In genomic region chr6:168536665-168537249, GRCh38 we compare ENCODE assay signal across 25 cellular contexts.
DNase-seq lines count a peak whose midpoint lies in the region; FAIRE-seq and TF ChIP-seq lines count a peak whose summit lies in the region.
"Had no signal": no experiment of that assay in that cellular context is flagged by ENCODE, and none has a peak within 500 bp of the region (broad histone marks: within the 10 kb centered on the region; RNA-seq: fewer than 3 reads in every experiment).

No MANE protein-coding gene starts in this region.

- TF ChIP-seq EP300 in H1 (IDR thresholded peaks at IDR 0.05; ENCODE audit: borderline replicate concordance in 1 of 2, low read depth in 2 of 2, low read length in 2 of 2) = no peak

- H3K4ac ChIP-seq in H1 (replicated peaks; ENCODE audit: insufficient read length, low read depth, low read length) = no peak overlapping the region

- H4K20me1 ChIP-seq in Karpas-422 (ENCODE audit: insufficient read depth, low read depth, low read length) (no peaks in the 10 kb centered on the region), H1 (replicated peaks in 1 of 2; ENCODE audit: control insufficient read depth in 1 of 2, insufficient read depth in 2 of 2, low read length in 2 of 2) (no peaks in the 10 kb centered on the region), OCI-LY7 (ENCODE audit: insufficient read depth, low read length) (no peaks in the 10 kb centered on the region)
- H4K20me1 ChIP-seq: BLaER1 had no signal

- H4K5ac ChIP-seq in H1 (ENCODE audit: insufficient read length, low read depth, low read length) = no peak overlapping the region

- CTCF ChIA-PET in H1 (lab: Charles Lee; ENCODE audit: partially characterized antibody) = interaction anchor here (0.9 to 3.2 kb wide), 5 partner anchors 11 to 345 kb away, joined by 3 to 19 read pairs (median 4); no protein-coding TSS in a partner anchor
- CTCF ChIA-PET in OCI-LY7 (lab: Charles Lee; ENCODE audit: unreplicated experiment) = no interaction called here

- H3K36me3 Mint-ChIP-seq in nephron progenitor cell (ENCODE audit: low read depth) = no peaks in the 10 kb centered on the region
- H3K36me3 Mint-ChIP-seq: IgD-negative memory B cell, natural killer cell had no signal

- peak; percentile 6 for DNase-seq in Karpas-422
- no peak for DNase-seq in H1 (ENCODE audit: low read depth in 1 of 2, low spot score in 2 of 2)
- DNase-seq in nephron progenitor cell = no peak
- peak; percentile 18 for DNase-seq in superior temporal gyrus (ENCODE audit: extremely low spot score)
- no peak for DNase-seq in anterior cingulate cortex (lab: John Stamatoyannopoulos, UW)
- DNase-seq in OCI-LY7 (ENCODE audit: low spot score) = no peak
- no peak for DNase-seq in SKM-1 treated with dmso at 0.1 percent for 144 hours (lab: John Stamatoyannopoulos, UW; ENCODE audit: unreplicated experiment)
- DNase-seq: ACHN; activated CD4-positive, alpha-beta T cell treated with anti-CD3 and anti-CD28 coated beads for 4 hours; activated naive CD4-positive, alpha-beta T cell treated with anti-CD3 and anti-CD28 coated beads, Interleukin-2, amount 50 U/mL, for 16 hours; amygdala; GDM1; head of caudate nucleus; HFFc6; natural killer cell; NCI-H1105 treated with DMSO at 0.1 percent for 48 hours; NCI-H2081; NCI-H226; SK-N-SH; stimulated activated naive CD4-positive, alpha-beta T cell; upper lobe of left lung had no signal

- no peak for TF ChIP-seq RAD21 in H1 (IDR thresholded peaks at IDR 0.05 in 1 of 2, conservative IDR thresholded peaks at IDR 0.05 in 1 of 2; ENCODE audit: low read depth in 2 of 2, low read length in 2 of 2)

- H2BK5ac ChIP-seq in H1 (ENCODE audit: low read depth, low read length) = no peak overlapping the region

- H2BK15ac ChIP-seq in H1 (ENCODE audit: low read length) = no peak overlapping the region

- H3K79me1 ChIP-seq in H1 (ENCODE audit: low read depth, low read length) = no peaks in the 10 kb centered on the region

- intact Hi-C loops in OCI-LY7 (cut with micrococcal nuclease; ENCODE audit: unreplicated experiment) = no loop called here

- no peak overlapping the region for H3K4me2 ChIP-seq in Karpas-422 (ENCODE audit: low read depth, low read length, poor library complexity, severe bottlenecking)
- H3K4me2 ChIP-seq in H1 (ENCODE audit: insufficient read depth in 1 of 2, low read depth in 2 of 2, low read length in 2 of 2) = no peak overlapping the region
- H3K4me2 ChIP-seq in OCI-LY7 (ENCODE audit: low read length) = no peak overlapping the region
- H3K4me2 ChIP-seq: BLaER1, SK-N-SH had no signal

- POLR2A ChIA-PET in H1 (lab: Charles Lee; ENCODE audit: partially characterized antibody) = no interaction called here
- POLR2A ChIA-PET in OCI-LY7 (lab: Charles Lee) = interaction anchor here (0.7 kb wide), 1 partner anchor 14 kb away, joined by 3 read pairs; no protein-coding TSS in a partner anchor

- no peak overlapping the region; the same call in 1 of the 2 replicates for H3K18ac ChIP-seq in H1 (ENCODE audit: extremely low read depth, low read length)

- no peaks in the 10 kb centered on the region for H3K4me1 ChIP-seq in Karpas-422 (ENCODE audit: low read length)
- H3K4me1 ChIP-seq in H1 (replicated peaks in 1 of 4; ENCODE audit: control insufficient read depth in 3 of 4, insufficient read depth in 4 of 4, low read length in 3 of 4) = peaks cover 9 to 32% (median 17%) of the 10 kb centered on the region in 4 experiments
- H3K4me1 ChIP-seq in OCI-LY7 (ENCODE audit: insufficient read depth, low read length, poor library complexity, severe bottlenecking) = no peaks in the 10 kb centered on the region

- H3K27ac ChIP-seq in Karpas-422 (ENCODE audit: low read length) (no peak overlapping the region), H1 (ENCODE audit: low read depth, low read length) (no peak overlapping the region), OCI-LY7 (ENCODE audit: low read depth, low read length, poor library complexity, severe bottlenecking) (no peak overlapping the region)
- H3K27ac ChIP-seq: BLaER1, RWPE1 had no signal

- no peaks in the 10 kb centered on the region for H3K79me2 ChIP-seq in Karpas-422 (ENCODE audit: low read length)
- no peaks in the 10 kb centered on the region for H3K79me2 ChIP-seq in H1 (ENCODE audit: control insufficient read depth in 1 of 2, insufficient read depth in 2 of 2, low read length in 2 of 2)
- no peaks in the 10 kb centered on the region for H3K79me2 ChIP-seq in OCI-LY7 (ENCODE audit: insufficient read depth, low read depth, low read length)

- no peak overlapping the region for H3K23ac ChIP-seq in H1 (ENCODE audit: insufficient read length)

- H4K8ac ChIP-seq in H1 (ENCODE audit: extremely low read depth, insufficient read depth, low read length) = peak overlapping the region; percentile 51; the same call in 1 of the 2 replicates

- no peak for TF ChIP-seq POLR2A in H1 (IDR thresholded peaks at IDR 0.05; ENCODE audit: control extremely low read depth in 1 of 2, low read depth in 2 of 2, low read length in 2 of 2)

- no peaks in the 10 kb centered on the region for H3K9me3 Mint-ChIP-seq in nephron progenitor cell
- H3K9me3 Mint-ChIP-seq: natural killer cell; T-helper 2 cell treated with Interferon-gamma antibody and Interleukin-4, amounts not matched to agents 5 μg/mL and 100 μg/mL, for 36 hours had no signal

- H3K9me2 ChIP-seq in Karpas-422 (replicated peaks; ENCODE audit: insufficient read depth, low read length) (no peaks in the 10 kb centered on the region), OCI-LY7 (ENCODE audit: insufficient read depth, low read length) (no peaks in the 10 kb centered on the region)
- H3K9me2 ChIP-seq: SK-N-SH had no signal

- H3K14ac ChIP-seq in H1 (ENCODE audit: insufficient read length) = no peak overlapping the region

- peaks cover 20% of the 10 kb centered on the region for H3K27me3 Mint-ChIP-seq in nephron progenitor cell (ENCODE audit: low read depth, poor library complexity)
- H3K27me3 Mint-ChIP-seq: IgD-negative memory B cell had no signal

- BruUV-seq in OCI-LY7 (replicated peaks; lab: Mats Ljungman, UMichigan) = no TSS peak

- no peaks in the 10 kb centered on the region for H3K23me2 ChIP-seq in H1 (ENCODE audit: low read depth, low read length)

- no peak overlapping the region for H4K91ac ChIP-seq in H1 (replicated peaks; ENCODE audit: insufficient read length, low read length)

- no peak overlapping the region for H2AK5ac ChIP-seq in H1 (ENCODE audit: low read depth, low read length)

- no peaks in the 10 kb centered on the region for H3K9me3 ChIP-seq in Karpas-422 (ENCODE audit: low read length)
- no peaks in the 10 kb centered on the region for H3K9me3 ChIP-seq in H1 (ENCODE audit: insufficient read depth in 2 of 2, low read depth in 1 of 2, low read length in 1 of 2)
- no peaks in the 10 kb centered on the region for H3K9me3 ChIP-seq in OCI-LY7 (ENCODE audit: low read length)
- H3K9me3 ChIP-seq: BLaER1, SK-N-SH, upper lobe of left lung had no signal

- peak overlapping the region; percentile 42 for H3K27ac Mint-ChIP-seq in nephron progenitor cell
- H3K27ac Mint-ChIP-seq: HFFc6; IgD-negative memory B cell; natural killer cell; T-helper 2 cell treated with Interferon-gamma antibody and Interleukin-4, amounts not matched to agents 5 μg/mL and 100 μg/mL, for 36 hours had no signal

- peaks cover 46% of the 10 kb centered on the region for H3K4me1 Mint-ChIP-seq in nephron progenitor cell
- H3K4me1 Mint-ChIP-seq: IgD-negative memory B cell had no signal

- no peak overlapping the region for H3K56ac ChIP-seq in H1 (replicated peaks; ENCODE audit: insufficient read length, low read depth, low read length)

- WGBS in H1 (ENCODE audit: extremely low coverage in 1 of 2, insufficient coverage in 1 of 2, insufficient read length in 1 of 2, insufficient replicate concordance in 2 of 2, low coverage in 1 of 2, low lambda C conversion rate in 2 of 2, missing lambda C conversion rate in 1 of 2), 2 experiments = 93% methylated on average over 14 of the region's 14 CpGs; no CpG with 5 or more reads in 1 of the 2 experiments

- H3K36me3 ChIP-seq in Karpas-422 (ENCODE audit: insufficient read depth, low read length) (no peaks in the 10 kb centered on the region), H1 (ENCODE audit: control insufficient read depth in 2 of 4, insufficient read depth in 4 of 4, low read length in 3 of 4) (no peaks in the 10 kb centered on the region), OCI-LY7 (ENCODE audit: insufficient read depth, low read length) (no peaks in the 10 kb centered on the region)
- H3K36me3 ChIP-seq: BLaER1, upper lobe of left lung had no signal

- no peaks in the 10 kb centered on the region for H3K27me3 ChIP-seq in Karpas-422 (ENCODE audit: low read length)
- no peaks in the 10 kb centered on the region for H3K27me3 ChIP-seq in H1 (replicated peaks in 1 of 4; ENCODE audit: control insufficient read depth in 3 of 4, extremely low read depth in 1 of 4, insufficient read depth in 3 of 4, low read length in 3 of 4)
- H3K27me3 ChIP-seq: BLaER1, upper lobe of left lung had no signal

- no peak overlapping the region for H2BK120ac ChIP-seq in H1 (replicated peaks; ENCODE audit: low read depth, low read length)

- H2AFZ ChIP-seq in Karpas-422 (ENCODE audit: low read length) (no peak overlapping the region), H1 (ENCODE audit: low read length) (no peak overlapping the region), OCI-LY7 (ENCODE audit: low read length) (no peak overlapping the region)

- H3K9ac ChIP-seq in Karpas-422 (ENCODE audit: low read length) (no peak overlapping the region), H1 (replicated peaks in 1 of 4; ENCODE audit: extremely low read depth in 1 of 4, low read depth in 3 of 4, low read length in 3 of 4) (no peak overlapping the region)
- H3K9ac ChIP-seq: BLaER1, SK-N-SH had no signal

- H2BK12ac ChIP-seq in H1 (ENCODE audit: low read depth, low read length) = 0 out of 2 replicates have a peak overlapping the region, but pooled peaks have one; percentile 50

- no peak overlapping the region for H3K4me3 Mint-ChIP-seq in nephron progenitor cell
- H3K4me3 Mint-ChIP-seq: HFFc6; IgD-negative memory B cell; natural killer cell; T-helper 2 cell treated with Interferon-gamma antibody and Interleukin-4, amounts not matched to agents 5 μg/mL and 100 μg/mL, for 36 hours had no signal

- no peak overlapping the region for H3K4me3 ChIP-seq in Karpas-422 (ENCODE audit: low read length)
- no peak overlapping the region for H3K4me3 ChIP-seq in H1 (ENCODE audit: extremely low read depth in 1 of 4, insufficient read depth in 2 of 4, low read depth in 3 of 4, low read length in 4 of 4)
- no peak overlapping the region for H3K4me3 ChIP-seq in OCI-LY7 (ENCODE audit: low read depth, low read length, poor library complexity, severe bottlenecking)
- H3K4me3 ChIP-seq: BLaER1, upper lobe of left lung had no signal

- no peak overlapping the region for H2BK20ac ChIP-seq in H1 (ENCODE audit: low read length)

- FAIRE-seq in H1 (lab: Jason Lieb, UNC) = no peak

- TF ChIP-seq CTCF in H1 (IDR thresholded peaks at IDR 0.05; ENCODE audit: control extremely low read depth in 1 of 3, insufficient read depth in 1 of 3, low read depth in 1 of 3, low read length in 3 of 3) (no peak), nephron progenitor cell (IDR thresholded peaks at IDR 0.05) (no peak), OCI-LY7 (conservative IDR thresholded peaks at IDR 0.05; ENCODE audit: low read length) (no peak)

TF ChIP-seq in H1, 55 proteins besides CTCF, POLR2A, EP300 and RAD21 (continues in another document):
- TF ChIP-seq SP2 (IDR thresholded peaks at IDR 0.05; ENCODE audit: low read length) = no peak
- TF ChIP-seq KDM1A (IDR thresholded peaks at IDR 0.05; ENCODE audit: borderline replicate concordance, low read length) = no peak

Comparison
In these comparisons a context has a peak if more than half of its experiments do, and no peak if none do; other contexts are left out.
1. DNase-seq: peak in Karpas-422 (single experiment) and superior temporal gyrus (single experiment); none in H1 (0 of 2), nephron progenitor cell (single experiment), anterior cingulate cortex (0 of 58), OCI-LY7 (single experiment) and SKM-1 treated with dmso at 0.1 percent for 144 hours (single experiment).